Comparison of ENCODE assay signal across 18 cellular contexts in genomic region chr1:162663086-162663485, GRCh38. TPM values are rescaled to one million over a fixed set of nuclear protein-coding genes. Genes with fewer than 3 reads are reported as not detected.
DNase-seq lines count a peak whose midpoint lies in the region; ATAC-seq, FAIRE-seq and TF ChIP-seq lines count a peak whose summit lies in the region.
"Had no signal": no experiment of that assay in that cellular context is flagged by ENCODE, and none has a peak within 500 bp of the region (broad histone marks: within the 10 kb centered on the region; RNA-seq: fewer than 3 reads in every experiment).

No MANE protein-coding gene starts in this region.

- no peaks in the 10 kb centered on the region for H3K9me3 Mint-ChIP-seq in activated CD8-positive, alpha-beta memory T cell treated with anti-CD3 and anti-CD28 coated beads, Interleukin-2, amount 10 ng/mL, durations not matched to agents 7 days and 5 days (ENCODE audit: low read depth)
- H3K9me3 Mint-ChIP-seq: activated CD8-positive, alpha-beta T cell treated with anti-CD3 and anti-CD28 coated beads for 36 hours; activated naive CD8-positive, alpha-beta T cell treated with anti-CD3 and anti-CD28 coated beads, Interleukin-2, amount 10 ng/mL, durations not matched to agents 7 days and 5 days; IgD-negative memory B cell had no signal

- no peak for FAIRE-seq in RCC 7860 (lab: Jason Lieb, UNC)
- FAIRE-seq: GM12892 had no signal

- no peaks in the 10 kb centered on the region for H3K36me3 Mint-ChIP-seq in activated CD8-positive, alpha-beta memory T cell treated with anti-CD3 and anti-CD28 coated beads, Interleukin-2, amount 10 ng/mL, durations not matched to agents 7 days and 5 days
- H3K36me3 Mint-ChIP-seq: activated naive CD8-positive, alpha-beta T cell treated with anti-CD3 and anti-CD28 coated beads, Interleukin-2, amount 10 ng/mL, durations not matched to agents 7 days and 5 days; IgD-negative memory B cell had no signal

- DNase-seq in brain microvascular endothelial cell (peak; percentile 49), transverse colon (no peak), RCC 7860 (ENCODE audit: low spot score) (no peak)
- no peak for DNase-seq in activated CD8-positive, alpha-beta memory T cell treated with anti-CD3 and anti-CD28 coated beads, Interleukin-2, amount 10 ng/mL, durations not matched to agents 7 days and 5 days
- DNase-seq: activated CD8-positive, alpha-beta T cell treated with anti-CD3 and anti-CD28 coated beads for 36 hours; activated naive CD8-positive, alpha-beta T cell treated with anti-CD3 and anti-CD28 coated beads, Interleukin-2, amount 10 ng/mL, durations not matched to agents 7 days and 5 days; heart right ventricle; NCI-H146; NK-92 treated with Interleukin-12 subunit alpha and Interleukin-12 subunit beta, amount 100 ng/mL, for 24 hours; stimulated activated CD4-positive, alpha-beta T cell treated with anti-CD3 and anti-CD28 coated beads, Interleukin-1b, Interleukin-23, amount 100 ng/mL, for 48 hours; stimulated activated naive CD4-positive, alpha-beta T cell; T-helper 2 cell had no signal

- H3K27ac ChIP-seq in brain microvascular endothelial cell, result peak overlapping the region; percentile 81
- peak overlapping the region in 3 of 4 donors; percentile 2 to 32 (median 29) for H3K27ac ChIP-seq in transverse colon

- in situ Hi-C loops in brain microvascular endothelial cell (cut with HindIII; ENCODE audit: low pct_ligation_motif_present, low sequenced_read_pairs), result no loop called here
- in situ Hi-C loops in transverse colon (cut with MboI; ENCODE audit: low pct_ligation_motif_present in 1 of 4, low pct_unique_long_range_greater_than_20kb in 1 of 4, low sequenced_read_pairs in 3 of 4), result no loop called here

- TF ChIP-seq POLR2A in transverse colon (IDR thresholded peaks at IDR 0.05), result no peak

- H3K27me3 ChIP-seq in brain microvascular endothelial cell (replicated peaks) (no peaks in the 10 kb centered on the region), transverse colon (no peaks in the 10 kb centered on the region)
- H3K27me3 ChIP-seq: heart right ventricle had no signal

- H3K36me3 ChIP-seq in brain microvascular endothelial cell (replicated peaks) (peaks cover 2% of the 10 kb centered on the region), transverse colon (no peaks in the 10 kb centered on the region)

- H3K4me3 Mint-ChIP-seq in activated CD8-positive, alpha-beta memory T cell treated with anti-CD3 and anti-CD28 coated beads, Interleukin-2, amount 10 ng/mL, durations not matched to agents 7 days and 5 days, result no peak overlapping the region
- H3K4me3 Mint-ChIP-seq: activated CD8-positive, alpha-beta T cell treated with anti-CD3 and anti-CD28 coated beads for 36 hours; activated naive CD8-positive, alpha-beta T cell treated with anti-CD3 and anti-CD28 coated beads, Interleukin-2, amount 10 ng/mL, durations not matched to agents 7 days and 5 days; IgD-negative memory B cell had no signal

- no peak overlapping the region for H3K27ac Mint-ChIP-seq in activated CD8-positive, alpha-beta memory T cell treated with anti-CD3 and anti-CD28 coated beads, Interleukin-2, amount 10 ng/mL, durations not matched to agents 7 days and 5 days
- H3K27ac Mint-ChIP-seq: activated CD8-positive, alpha-beta T cell treated with anti-CD3 and anti-CD28 coated beads for 36 hours; activated naive CD8-positive, alpha-beta T cell treated with anti-CD3 and anti-CD28 coated beads, Interleukin-2, amount 10 ng/mL, durations not matched to agents 7 days and 5 days; IgD-negative memory B cell had no signal

- no peak for TF ChIP-seq EP300 in transverse colon (IDR thresholded peaks at IDR 0.05; ENCODE audit: low read depth)

- CTCF ChIA-PET in activated CD8-positive, alpha-beta memory T cell treated with anti-CD3 and anti-CD28 coated beads, Interleukin-2, amount 10 ng/mL, durations not matched to agents 7 days and 5 days (lab: Charles Lee), result no interaction called here

- no peak for TF ChIP-seq CTCF in brain microvascular endothelial cell (IDR thresholded peaks at IDR 0.05; ENCODE audit: low read depth, low read length, missing control alignments)
- no peak for TF ChIP-seq CTCF in transverse colon (IDR thresholded peaks at IDR 0.05)

- H3K4me1 Mint-ChIP-seq in activated CD8-positive, alpha-beta memory T cell treated with anti-CD3 and anti-CD28 coated beads, Interleukin-2, amount 10 ng/mL, durations not matched to agents 7 days and 5 days, result no peaks in the 10 kb centered on the region
- H3K4me1 Mint-ChIP-seq: activated naive CD8-positive, alpha-beta T cell treated with anti-CD3 and anti-CD28 coated beads, Interleukin-2, amount 10 ng/mL, durations not matched to agents 7 days and 5 days; IgD-negative memory B cell had no signal

- H3K4me3 ChIP-seq in brain microvascular endothelial cell (ENCODE audit: low read depth, low read length) (no peak overlapping the region), transverse colon (no peak overlapping the region)
- H3K4me3 ChIP-seq: heart right ventricle, lung had no signal

- ATAC-seq in GM19023 (IDR thresholded peaks at IDR 0.05; ENCODE audit: unreplicated experiment) (peak; percentile 53), HG03354 (IDR thresholded peaks at IDR 0.05; ENCODE audit: poor library complexity, severe bottlenecking, unreplicated experiment) (peak; percentile 50), HG02938 (IDR thresholded peaks at IDR 0.05; ENCODE audit: unreplicated experiment) (no peak)
- no peak for ATAC-seq in activated CD8-positive, alpha-beta memory T cell treated with anti-CD3 and anti-CD28 coated beads, Interleukin-2, amount 10 ng/mL, durations not matched to agents 7 days and 5 days
- ATAC-seq: activated CD8-positive, alpha-beta T cell treated with anti-CD3 and anti-CD28 coated beads for 36 hours had no signal

- peaks cover 17% of the 10 kb centered on the region for H3K27me3 Mint-ChIP-seq in activated CD8-positive, alpha-beta memory T cell treated with anti-CD3 and anti-CD28 coated beads, Interleukin-2, amount 10 ng/mL, durations not matched to agents 7 days and 5 days

- intact Hi-C loops in transverse colon (cut with DNase I; ENCODE audit: low total_unique reads), result no loop called here

- peaks cover 0 to 12% (median 4%) of the 10 kb centered on the region in 4 donors for H3K4me1 ChIP-seq in transverse colon

- H3K9me3 ChIP-seq in transverse colon, result no peaks in the 10 kb centered on the region
- H3K9me3 ChIP-seq: heart right ventricle had no signal

RNA-seq across cellular contexts. Expression of gene DDR2, which starts 30.8 kb away (rescaled TPM):
- total RNA-seq in transverse colon, result 10 to 100 TPM; 33.3 to 54.1 (median 42.2) TPM
- total RNA-seq in activated CD8-positive, alpha-beta memory T cell treated with anti-CD3 and anti-CD28 coated beads, Interleukin-2, amount 10 ng/mL, durations not matched to agents 7 days and 5 days, result under 1 TPM; 0.16 to 0.18 TPM

Comparison
In these comparisons a context has a peak if more than half of its experiments do, and no peak if none do; other contexts are left out.
1. ATAC-seq: peak in GM19023 (single experiment) and HG03354 (single experiment); none in HG02938 (single experiment) and activated CD8-positive, alpha-beta memory T cell treated with anti-CD3 and anti-CD28 coated beads, Interleukin-2, amount 10 ng/mL, durations not matched to agents 7 days and 5 days (single experiment).
2. RNA of gene DDR2, which starts 30.8 kb away (total RNA-seq): 33.3 to 54.1 TPM in transverse colon; 0.16 to 0.18 TPM in activated CD8-positive, alpha-beta memory T cell treated with anti-CD3 and anti-CD28 coated beads, Interleukin-2, amount 10 ng/mL, durations not matched to agents 7 days and 5 days; every median in the first group is over 10 times any median in the second.